In the genomic region with DNA sequence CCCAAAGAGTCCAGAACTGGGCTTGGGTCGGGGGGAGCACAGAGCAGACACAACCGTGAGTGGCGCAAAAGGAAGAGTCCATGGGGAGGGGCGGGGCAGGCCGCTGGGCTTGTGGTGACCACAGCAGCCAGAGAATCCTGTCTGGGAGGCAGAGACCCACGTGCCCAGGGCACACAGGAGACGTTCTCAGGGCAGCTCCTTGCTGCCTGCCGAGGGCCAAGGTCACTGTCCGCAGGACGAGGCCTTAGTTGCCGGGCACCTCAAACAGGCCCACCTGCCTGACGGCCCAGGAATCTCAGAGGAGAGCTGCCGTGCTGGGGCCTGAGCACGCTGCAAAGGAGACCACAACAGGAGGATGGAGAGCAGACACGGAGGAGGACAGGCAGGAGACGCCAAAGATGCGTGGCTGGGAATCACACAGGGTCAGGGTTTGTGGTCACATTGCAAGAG, we compare ENCODE assay signal across 16 cellular contexts.
DNase-seq lines count a peak whose midpoint lies in the region; ATAC-seq and TF ChIP-seq lines count a peak whose summit lies in the region.
"Had no signal": no experiment of that assay in that cellular context is flagged by ENCODE, and none has a peak within 500 bp of the region (broad histone marks: within the 10 kb centered on the region; RNA-seq: fewer than 3 reads in every experiment).

No MANE protein-coding gene starts in this region.

- H3K36me3 Mint-ChIP-seq in activated CD8-positive, alpha-beta T cell treated with anti-CD3 and anti-CD28 coated beads for 36 hours (ENCODE audit: low read depth), result no peaks in the 10 kb centered on the region
- H3K36me3 Mint-ChIP-seq in nephron progenitor cell (ENCODE audit: low read depth), result no peaks in the 10 kb centered on the region
- H3K36me3 Mint-ChIP-seq: activated CD4-positive, alpha-beta memory T cell treated with anti-CD3 and anti-CD28 coated beads for 36 hours; CD8-positive, alpha-beta T cell; naive thymus-derived CD8-positive, alpha-beta T cell had no signal

- no peaks in the 10 kb centered on the region for H3K9me3 ChIP-seq in left ventricle myocardium inferior (replicated peaks)
- H3K9me3 ChIP-seq: uterus had no signal

- no peaks in the 10 kb centered on the region for H3K4me1 Mint-ChIP-seq in activated CD8-positive, alpha-beta T cell treated with anti-CD3 and anti-CD28 coated beads for 36 hours (ENCODE audit: low read depth)
- H3K4me1 Mint-ChIP-seq in nephron progenitor cell, result peaks cover 17% of the 10 kb centered on the region

- H3K36me3 ChIP-seq in left ventricle myocardium inferior, result no peaks in the 10 kb centered on the region
- H3K36me3 ChIP-seq: uterus had no signal

- H3K4me1 ChIP-seq in left ventricle myocardium inferior, result peaks cover 4% of the 10 kb centered on the region
- H3K4me1 ChIP-seq: uterus had no signal

- intact Hi-C loops in left ventricle myocardium inferior (cut with micrococcal nuclease), result no loop called here
- intact Hi-C loops in left cardiac atrium (cut with DNase I), result no loop called here
- intact Hi-C loops in activated CD8-positive, alpha-beta T cell treated with anti-CD3 and anti-CD28 coated beads for 36 hours (cut with micrococcal nuclease), result no loop called here

- H3K27me3 ChIP-seq in left ventricle myocardium inferior (ENCODE audit: low read depth), result no peaks in the 10 kb centered on the region
- H3K27me3 ChIP-seq: uterus had no signal

- POLR2A ChIA-PET in activated CD8-positive, alpha-beta T cell treated with anti-CD3 and anti-CD28 coated beads for 36 hours (lab: Charles Lee), result no interaction called here

- peak overlapping the region; percentile 2 for H3K4me3 Mint-ChIP-seq in activated CD8-positive, alpha-beta T cell treated with anti-CD3 and anti-CD28 coated beads for 36 hours
- no peak overlapping the region for H3K4me3 Mint-ChIP-seq in nephron progenitor cell
- H3K4me3 Mint-ChIP-seq: activated CD4-positive, alpha-beta memory T cell treated with anti-CD3 and anti-CD28 coated beads for 36 hours; stimulated activated naive CD8-positive, alpha-beta T cell treated with anti-CD3 and anti-CD28 coated beads, Interleukin-15, Interleukin-2, amounts not matched to agents 100 ng/mL and 50 ng/mL, for 24 hours had no signal

- DNase-seq in left ventricle myocardium inferior, result no peak
- DNase-seq in left cardiac atrium, result no peak
- DNase-seq in activated CD8-positive, alpha-beta T cell treated with anti-CD3 and anti-CD28 coated beads for 36 hours, result no peak
- no peak for DNase-seq in nephron progenitor cell
- DNase-seq in HK-2 (ENCODE audit: unreplicated experiment), result no peak
- no peak for DNase-seq in NCI-H524 (lab: John Stamatoyannopoulos, UW)
- DNase-seq in DMS79 treated with DMSO at 0.1 percent for 48 hours (lab: John Stamatoyannopoulos, UW), result no peak
- DNase-seq in NCI-H1105 (lab: John Stamatoyannopoulos, UW), result no peak
- DNase-seq: activated CD4-positive, alpha-beta memory T cell treated with anti-CD3 and anti-CD28 coated beads for 36 hours; CD8-positive, alpha-beta T cell; effector memory CD4-positive, alpha-beta T cell; mammary epithelial cell; NCI-H2107; uterus had no signal

- H3K27me3 Mint-ChIP-seq in activated CD8-positive, alpha-beta T cell treated with anti-CD3 and anti-CD28 coated beads for 36 hours, result no peaks in the 10 kb centered on the region
- peaks cover 26% of the 10 kb centered on the region for H3K27me3 Mint-ChIP-seq in nephron progenitor cell (ENCODE audit: low read depth, poor library complexity)
- H3K27me3 Mint-ChIP-seq: activated CD4-positive, alpha-beta memory T cell treated with anti-CD3 and anti-CD28 coated beads for 36 hours; naive thymus-derived CD8-positive, alpha-beta T cell; stimulated activated naive CD8-positive, alpha-beta T cell treated with anti-CD3 and anti-CD28 coated beads, Interleukin-15, Interleukin-2, amounts not matched to agents 100 ng/mL and 50 ng/mL, for 24 hours had no signal

- TF ChIP-seq CTCF in left ventricle myocardium inferior (IDR thresholded peaks at IDR 0.05; ENCODE audit: borderline replicate concordance), result no peak
- TF ChIP-seq CTCF in activated CD8-positive, alpha-beta T cell treated with anti-CD3 and anti-CD28 coated beads for 36 hours (IDR thresholded peaks at IDR 0.05), result no peak
- no peak for TF ChIP-seq CTCF in nephron progenitor cell (IDR thresholded peaks at IDR 0.05)

- H3K27ac Mint-ChIP-seq in activated CD8-positive, alpha-beta T cell treated with anti-CD3 and anti-CD28 coated beads for 36 hours, result no peak overlapping the region
- H3K27ac Mint-ChIP-seq in nephron progenitor cell, result peak overlapping the region; percentile 83
- H3K27ac Mint-ChIP-seq: activated CD4-positive, alpha-beta memory T cell treated with anti-CD3 and anti-CD28 coated beads for 36 hours; CD8-positive, alpha-beta T cell; stimulated activated naive CD8-positive, alpha-beta T cell treated with anti-CD3 and anti-CD28 coated beads, Interleukin-15, Interleukin-2, amounts not matched to agents 100 ng/mL and 50 ng/mL, for 24 hours had no signal

- CTCF ChIA-PET in activated CD8-positive, alpha-beta T cell treated with anti-CD3 and anti-CD28 coated beads for 36 hours (lab: Charles Lee), result no interaction called here

- no peaks in the 10 kb centered on the region for H3K9me3 Mint-ChIP-seq in activated CD8-positive, alpha-beta T cell treated with anti-CD3 and anti-CD28 coated beads for 36 hours
- H3K9me3 Mint-ChIP-seq in nephron progenitor cell, result no peaks in the 10 kb centered on the region
- H3K9me3 Mint-ChIP-seq: activated CD4-positive, alpha-beta memory T cell treated with anti-CD3 and anti-CD28 coated beads for 36 hours; CD8-positive, alpha-beta T cell; stimulated activated naive CD8-positive, alpha-beta T cell treated with anti-CD3 and anti-CD28 coated beads, Interleukin-15, Interleukin-2, amounts not matched to agents 100 ng/mL and 50 ng/mL, for 24 hours had no signal

- peak overlapping the region; percentile 33 for H3K4me3 ChIP-seq in left ventricle myocardium inferior
- H3K4me3 ChIP-seq: uterus had no signal

- ATAC-seq in left cardiac atrium, result no peak
- ATAC-seq in activated CD8-positive, alpha-beta T cell treated with anti-CD3 and anti-CD28 coated beads for 36 hours, result no peak
- ATAC-seq: CD8-positive, alpha-beta T cell had no signal

- peak overlapping the region; percentile 68 for H3K27ac ChIP-seq in left ventricle myocardium inferior (replicated peaks)
- H3K27ac ChIP-seq: uterus had no signal
